In the genomic region with DNA sequence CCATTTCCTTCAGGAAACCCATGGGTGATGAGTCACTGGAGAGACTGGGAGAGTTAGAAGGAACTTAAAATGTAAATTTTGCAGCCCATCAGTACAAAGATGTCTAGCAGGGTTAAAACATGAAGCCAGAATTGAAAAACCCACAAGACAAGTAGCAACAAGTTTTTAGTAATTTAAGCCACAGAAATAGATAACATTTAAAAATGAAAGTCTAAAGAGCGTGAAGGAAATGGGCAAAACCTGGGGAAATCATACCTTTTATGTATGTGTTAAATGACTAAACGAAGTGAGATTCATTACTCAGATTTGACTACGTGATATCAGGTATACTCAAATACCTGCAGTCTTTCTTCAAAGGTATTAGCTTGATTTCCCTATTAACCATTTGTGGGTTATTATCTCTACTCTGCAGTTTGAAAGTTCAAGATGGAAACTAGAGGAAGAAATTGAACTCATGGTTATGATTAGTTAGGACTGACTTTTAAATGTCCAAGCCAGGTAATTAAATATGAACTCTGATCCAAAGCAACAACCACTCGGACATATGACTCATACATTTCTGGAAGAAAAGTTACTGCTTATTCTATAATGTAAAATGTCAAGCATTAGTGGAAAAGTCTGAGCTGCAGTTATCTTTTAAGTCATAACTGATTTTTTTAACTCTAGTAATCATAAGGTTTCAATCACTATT, we compare ENCODE assay signal across 9 cellular contexts.
DNase-seq lines count a peak whose midpoint lies in the region; ATAC-seq and TF ChIP-seq lines count a peak whose summit lies in the region.
"Had no signal": no experiment of that assay in that cellular context is flagged by ENCODE, and none has a peak within 500 bp of the region (broad histone marks: within the 10 kb centered on the region; RNA-seq: fewer than 3 reads in every experiment).

No MANE protein-coding gene starts in this region.

- H3K9me2 ChIP-seq in Loucy (replicated peaks; ENCODE audit: low read depth, low read length), result no peaks in the 10 kb centered on the region

- peaks cover 34% of the 10 kb centered on the region for H3K4me1 ChIP-seq in Loucy (ENCODE audit: insufficient read depth, low read length, poor library complexity, severe bottlenecking)

- no peak for TF ChIP-seq CTCF in Loucy (conservative IDR thresholded peaks at IDR 0.05; ENCODE audit: low read length)
- TF ChIP-seq CTCF in fibroblast of villous mesenchyme (IDR thresholded peaks at IDR 0.05; ENCODE audit: insufficient read depth, low read depth, low read length), result no peak

- peaks cover 6% of the 10 kb centered on the region for H3K79me2 ChIP-seq in Loucy (ENCODE audit: insufficient read depth, low read length)

- peak overlapping the region; percentile 3 for H3K4me2 ChIP-seq in Loucy (ENCODE audit: low read depth, low read length, poor library complexity, severe bottlenecking)

- peak; percentile 70 for DNase-seq in EH (ENCODE audit: low read depth)
- DNase-seq in fibroblast of villous mesenchyme (ENCODE audit: low read depth), result peak; percentile 66
- no peak for DNase-seq in midbrain (lab: John Stamatoyannopoulos, UW)
- no peak for DNase-seq in DMS 273 treated with DMSO at 0.1 percent for 48 hours (lab: John Stamatoyannopoulos, UW)
- DNase-seq in HuH-7 (ENCODE audit: low spot score), result no peak
- DNase-seq in mucosa of gallbladder (ENCODE audit: low spot score), result no peak
- DNase-seq: activated gamma-delta T cell had no signal

- no peaks in the 10 kb centered on the region for H3K9me3 ChIP-seq in Loucy (ENCODE audit: insufficient read depth, low read depth, low read length)

- H3K27me3 ChIP-seq in Loucy (ENCODE audit: insufficient read depth, low read length, poor library complexity, severe bottlenecking), result no peaks in the 10 kb centered on the region

- no peaks in the 10 kb centered on the region for H3F3A ChIP-seq in Loucy (ENCODE audit: low read depth)

- peak overlapping the region; percentile 40 for H3K9ac ChIP-seq in Loucy (ENCODE audit: low read depth, low read length, poor library complexity, severe bottlenecking)

- H4K20me1 ChIP-seq in Loucy (ENCODE audit: insufficient read depth, low read length, poor library complexity, severe bottlenecking), result no peaks in the 10 kb centered on the region

- no peaks in the 10 kb centered on the region for H3K36me3 ChIP-seq in Loucy (ENCODE audit: insufficient read depth, low read length)

- H2AFZ ChIP-seq in Loucy (ENCODE audit: low read length), result no peak overlapping the region

- H3K4me3 ChIP-seq in Loucy (ENCODE audit: low read length, poor library complexity, severe bottlenecking) (no peak overlapping the region), fibroblast of villous mesenchyme (ENCODE audit: low read depth, low read length) (no peak overlapping the region)

- ATAC-seq in GM21528 (IDR thresholded peaks at IDR 0.05; ENCODE audit: low FRiP score, unreplicated experiment), result peak; percentile 41

Comparison
In these comparisons a context has a peak if more than half of its experiments do, and no peak if none do; other contexts are left out.
1. DNase-seq: peak in EH (single experiment) and fibroblast of villous mesenchyme (single experiment); none in midbrain (single experiment), DMS 273 treated with DMSO at 0.1 percent for 48 hours (single experiment), HuH-7 (single experiment) and mucosa of gallbladder (single experiment).